Comparison of ENCODE assay signal across 28 cellular contexts in the genomic region with DNA sequence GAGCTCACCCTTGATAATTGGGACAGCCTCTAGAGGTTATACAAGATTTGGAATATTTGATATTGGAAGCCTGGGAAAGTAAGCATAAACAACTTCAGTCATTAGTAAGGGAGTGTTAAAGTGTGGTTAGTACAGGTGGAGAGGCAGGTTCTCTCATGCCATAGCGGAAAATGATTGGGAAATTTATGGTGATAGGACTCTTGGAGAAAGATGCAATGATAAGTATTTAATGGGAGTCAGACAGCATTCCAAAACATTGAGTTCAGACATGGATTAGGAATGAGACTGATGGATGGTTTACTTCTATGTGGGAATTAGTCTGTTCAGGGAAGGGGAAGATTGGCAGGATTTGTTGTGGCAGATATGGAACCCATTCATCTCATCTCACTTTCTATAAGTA.
"Had no signal": no experiment of that assay in that cellular context is flagged by ENCODE, and none has a peak within 500 bp of the region (broad histone marks: within the 10 kb centered on the region; RNA-seq: fewer than 3 reads in every experiment).

No MANE protein-coding gene starts in this region.

- H3K9me3 ChIP-seq: ascending aorta, breast epithelium, esophagus muscularis mucosa, gastroesophageal sphincter had no signal

- H3K4me3 ChIP-seq: ascending aorta, breast epithelium, esophagus muscularis mucosa, gastroesophageal sphincter had no signal

- H3K27me3 ChIP-seq: ascending aorta, breast epithelium, esophagus muscularis mucosa, gastroesophageal sphincter had no signal

- H3K27ac Mint-ChIP-seq: activated CD4-positive, alpha-beta memory T cell treated with anti-CD3 and anti-CD28 coated beads for 36 hours; activated CD4-positive, alpha-beta T cell treated with anti-CD3 and anti-CD28 coated beads for 36 hours; activated CD4-positive, alpha-beta T cell treated with anti-CD3 and anti-CD28 coated beads, Interleukin-2, amount 10 ng/mL, durations not matched to agents 24 days and 14 days; activated CD8-positive, alpha-beta memory T cell treated with anti-CD3 and anti-CD28 coated beads, Interleukin-2, amount 10 ng/mL, durations not matched to agents 7 days and 5 days; activated CD8-positive, alpha-beta T cell treated with anti-CD3 and anti-CD28 coated beads, Interleukin-2, amount 10 ng/mL, durations not matched to agents 7 days and 5 days; activated naive CD4-positive, alpha-beta T cell treated with anti-CD3 and anti-CD28 coated beads, Interleukin-2, amount 10 ng/mL, durations not matched to agents 7 days and 5 days; activated naive CD4-positive, alpha-beta T cell treated with anti-CD3 and anti-CD28 coated beads, Interleukin-2, amount 50 U/mL, for 72 hours; activated naive CD8-positive, alpha-beta T cell treated with anti-CD3 and anti-CD28 coated beads, Interleukin-2, amount 10 ng/mL, durations not matched to agents 7 days and 5 days; activated T-helper 1 cell treated with anti-CD3 and anti-CD28 coated beads, Interleukin-12 subunit alpha, Interleukin-12 subunit beta, Interleukin-2, Interleukin-4 antibody, amounts not matched to agents 30 ng/mL and 10 ng/mL and 1 ng/mL, durations not matched to agents 14 hours and 24 hours and 36 hours; brain had no signal

- H3K4me1 Mint-ChIP-seq: activated CD4-positive, alpha-beta T cell treated with anti-CD3 and anti-CD28 coated beads for 36 hours; activated CD4-positive, alpha-beta T cell treated with anti-CD3 and anti-CD28 coated beads, Interleukin-2, amount 10 ng/mL, durations not matched to agents 24 days and 14 days; activated CD8-positive, alpha-beta memory T cell treated with anti-CD3 and anti-CD28 coated beads, Interleukin-2, amount 10 ng/mL, durations not matched to agents 7 days and 5 days; activated naive CD4-positive, alpha-beta T cell treated with anti-CD3 and anti-CD28 coated beads, Interleukin-2, amount 10 ng/mL, durations not matched to agents 7 days and 5 days; activated naive CD8-positive, alpha-beta T cell treated with anti-CD3 and anti-CD28 coated beads, Interleukin-2, amount 10 ng/mL, durations not matched to agents 7 days and 5 days; brain; central memory CD8-positive, alpha-beta T cell had no signal

- DNase-seq: activated CD4-positive, alpha-beta memory T cell treated with anti-CD3 and anti-CD28 coated beads for 36 hours; activated CD4-positive, alpha-beta T cell treated with anti-CD3 and anti-CD28 coated beads for 36 hours; activated CD4-positive, CD25-positive, alpha-beta regulatory T cell; activated CD4-positive, CD25-positive, alpha-beta regulatory T cell treated with anti-CD3 and anti-CD28 coated beads, Interleukin-2, amount 50 U/mL, for 72 hours; activated CD8-positive, alpha-beta memory T cell treated with anti-CD3 and anti-CD28 coated beads, Interleukin-2, amount 10 ng/mL, durations not matched to agents 7 days and 5 days; activated CD8-positive, alpha-beta memory T cell treated with anti-CD3 and anti-CD28 coated beads, Interleukin-2, amount 50 U/mL, for 4 hours; activated CD8-positive, alpha-beta T cell treated with anti-CD3 and anti-CD28 coated beads, Interleukin-2, amount 10 ng/mL, durations not matched to agents 7 days and 5 days; activated gamma-delta T cell; activated naive CD4-positive, alpha-beta T cell; activated naive CD4-positive, alpha-beta T cell treated with anti-CD3 and anti-CD28 coated beads, Interleukin-2, amount 10 ng/mL, durations not matched to agents 7 days and 5 days; activated naive CD8-positive, alpha-beta T cell treated with anti-CD3 and anti-CD28 coated beads, Interleukin-2, amount 10 ng/mL, durations not matched to agents 7 days and 5 days; activated T-cell treated with anti-CD3 and anti-CD28 coated beads, Interleukin-2, amount 50 U/mL, for 1 hour; activated T-cell treated with anti-CD3 and anti-CD28 coated beads, Interleukin-2, amount 50 U/mL, for 48 hours; cortex of kidney; dermis blood vessel endothelial cell; effector CD8-positive, alpha-beta T cell; erythroblast; foreskin melanocyte; T-helper 2 cell had no signal

- H3K36me3 ChIP-seq: ascending aorta, breast epithelium, esophagus muscularis mucosa, gastroesophageal sphincter had no signal

- H3K27me3 Mint-ChIP-seq: activated naive CD4-positive, alpha-beta T cell treated with anti-CD3 and anti-CD28 coated beads, Interleukin-2, amount 10 ng/mL, durations not matched to agents 7 days and 5 days had no signal

- H3K4me3 Mint-ChIP-seq: activated CD4-positive, alpha-beta memory T cell treated with anti-CD3 and anti-CD28 coated beads for 36 hours; activated CD4-positive, alpha-beta T cell treated with anti-CD3 and anti-CD28 coated beads for 36 hours; activated CD4-positive, alpha-beta T cell treated with anti-CD3 and anti-CD28 coated beads, Interleukin-2, amount 10 ng/mL, durations not matched to agents 24 days and 14 days; activated CD8-positive, alpha-beta memory T cell treated with anti-CD3 and anti-CD28 coated beads, Interleukin-2, amount 10 ng/mL, durations not matched to agents 7 days and 5 days; activated CD8-positive, alpha-beta T cell treated with anti-CD3 and anti-CD28 coated beads, Interleukin-2, amount 10 ng/mL, durations not matched to agents 7 days and 5 days; activated naive CD4-positive, alpha-beta T cell treated with anti-CD3 and anti-CD28 coated beads, Interleukin-2, amount 10 ng/mL, durations not matched to agents 7 days and 5 days; activated naive CD8-positive, alpha-beta T cell treated with anti-CD3 and anti-CD28 coated beads, Interleukin-2, amount 10 ng/mL, durations not matched to agents 7 days and 5 days; activated T-helper 1 cell treated with anti-CD3 and anti-CD28 coated beads, Interleukin-12 subunit alpha, Interleukin-12 subunit beta, Interleukin-2, Interleukin-4 antibody, amounts not matched to agents 30 ng/mL and 10 ng/mL and 1 ng/mL, durations not matched to agents 14 hours and 24 hours and 36 hours; brain; central memory CD8-positive, alpha-beta T cell had no signal

- H3K9me3 Mint-ChIP-seq: activated CD4-positive, alpha-beta memory T cell treated with anti-CD3 and anti-CD28 coated beads for 36 hours; activated CD4-positive, alpha-beta T cell treated with anti-CD3 and anti-CD28 coated beads, Interleukin-2, amount 10 ng/mL, durations not matched to agents 24 days and 14 days; activated naive CD4-positive, alpha-beta T cell treated with anti-CD3 and anti-CD28 coated beads, Interleukin-2, amount 10 ng/mL, durations not matched to agents 7 days and 5 days; activated naive CD4-positive, alpha-beta T cell treated with anti-CD3 and anti-CD28 coated beads, Interleukin-2, amount 50 U/mL, for 72 hours; activated naive CD8-positive, alpha-beta T cell treated with anti-CD3 and anti-CD28 coated beads, Interleukin-2, amount 10 ng/mL, durations not matched to agents 7 days and 5 days; activated T-helper 1 cell treated with anti-CD3 and anti-CD28 coated beads, Interleukin-12 subunit alpha, Interleukin-12 subunit beta, Interleukin-2, Interleukin-4 antibody, amounts not matched to agents 30 ng/mL and 10 ng/mL and 1 ng/mL, durations not matched to agents 14 hours and 24 hours and 36 hours; brain; central memory CD8-positive, alpha-beta T cell had no signal

- H3K27ac ChIP-seq: ascending aorta, breast epithelium, esophagus muscularis mucosa, gastroesophageal sphincter had no signal

- H3K36me3 Mint-ChIP-seq: activated CD4-positive, alpha-beta memory T cell treated with anti-CD3 and anti-CD28 coated beads for 36 hours; activated CD8-positive, alpha-beta memory T cell treated with anti-CD3 and anti-CD28 coated beads, Interleukin-2, amount 10 ng/mL, durations not matched to agents 7 days and 5 days; activated naive CD4-positive, alpha-beta T cell treated with anti-CD3 and anti-CD28 coated beads, Interleukin-2, amount 10 ng/mL, durations not matched to agents 7 days and 5 days; activated naive CD4-positive, alpha-beta T cell treated with anti-CD3 and anti-CD28 coated beads, Interleukin-2, amount 50 U/mL, for 72 hours; activated naive CD8-positive, alpha-beta T cell treated with anti-CD3 and anti-CD28 coated beads, Interleukin-2, amount 10 ng/mL, durations not matched to agents 7 days and 5 days; brain had no signal

- ATAC-seq: activated CD4-positive, alpha-beta T cell treated with anti-CD3 and anti-CD28 coated beads for 36 hours; activated CD8-positive, alpha-beta memory T cell treated with anti-CD3 and anti-CD28 coated beads, Interleukin-2, amount 10 ng/mL, durations not matched to agents 7 days and 5 days; activated CD8-positive, alpha-beta T cell treated with anti-CD3 and anti-CD28 coated beads, Interleukin-2, amount 10 ng/mL, durations not matched to agents 7 days and 5 days; activated naive CD4-positive, alpha-beta T cell treated with anti-CD3 and anti-CD28 coated beads, Interleukin-2, amount 50 U/mL, for 72 hours; gastroesophageal sphincter had no signal

- H3K4me1 ChIP-seq: ascending aorta, breast epithelium, esophagus muscularis mucosa, gastroesophageal sphincter had no signal
